In the genomic region with DNA sequence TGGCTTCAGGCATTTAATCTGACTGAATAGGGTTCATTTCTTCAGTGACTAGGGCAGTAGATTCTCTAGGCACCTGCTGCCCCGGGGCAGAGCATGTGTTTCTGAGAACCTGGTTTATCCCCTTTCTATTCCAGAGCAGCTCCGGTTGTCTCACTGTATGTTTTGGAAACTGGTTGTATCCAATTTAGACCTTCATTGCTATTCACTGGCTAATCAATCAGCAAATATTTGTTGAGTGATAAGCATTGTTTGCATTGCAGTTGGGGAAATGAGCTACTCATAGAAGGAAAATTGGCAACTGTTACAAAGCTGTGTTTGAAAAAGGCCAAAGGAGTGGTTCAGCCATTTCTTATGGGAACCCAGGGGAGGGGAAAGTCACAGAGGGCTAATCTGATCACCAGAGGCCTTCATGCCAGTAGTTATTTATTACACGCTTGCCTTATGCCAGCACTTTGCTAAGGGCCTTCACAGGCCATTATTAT, we compare ENCODE assay signal across 12 cellular contexts. TPM values are rescaled to one million over a fixed set of nuclear protein-coding genes. Genes with fewer than 3 reads are reported as not detected.
A peak's percentile ranks its signal among the peaks of the same experiment; 100 is the strongest.
DNase-seq lines count a peak whose midpoint lies in the region; ATAC-seq and TF ChIP-seq lines count a peak whose summit lies in the region.
"Had no signal": no experiment of that assay in that cellular context is flagged by ENCODE, and none has a peak within 500 bp of the region (broad histone marks: within the 10 kb centered on the region; RNA-seq: fewer than 3 reads in every experiment).

No MANE protein-coding gene starts in this region.

- H3K4me1 Mint-ChIP-seq in neural crest cell: peaks cover 10% of the 10 kb centered on the region

- no peak overlapping the region for H3K27ac Mint-ChIP-seq in neural crest cell (ENCODE audit: unreplicated experiment)
- H3K27ac Mint-ChIP-seq: activated CD4-positive, alpha-beta memory T cell treated with anti-CD3 and anti-CD28 coated beads for 36 hours had no signal

- H3K4me3 Mint-ChIP-seq in neural crest cell: peak overlapping the region; percentile 2
- H3K4me3 Mint-ChIP-seq: activated CD4-positive, alpha-beta memory T cell treated with anti-CD3 and anti-CD28 coated beads for 36 hours had no signal

- no peak for TF ChIP-seq CTCF in neural crest cell (conservative IDR thresholded peaks at IDR 0.05)
- TF ChIP-seq CTCF in GM13977 (IDR thresholded peaks at IDR 0.05; ENCODE audit: extremely low read depth, insufficient read depth, missing control alignments): no peak

- no peak overlapping the region for H3K27ac ChIP-seq in substantia nigra (ENCODE audit: low read depth, low read length, poor library complexity, severe bottlenecking)
- H3K27ac ChIP-seq: RWPE1 had no signal

- H3K9me3 Mint-ChIP-seq in neural crest cell: no peaks in the 10 kb centered on the region
- H3K9me3 Mint-ChIP-seq: activated CD4-positive, alpha-beta memory T cell treated with anti-CD3 and anti-CD28 coated beads for 36 hours; naive thymus-derived CD8-positive, alpha-beta T cell had no signal

- H3K36me3 Mint-ChIP-seq in neural crest cell (ENCODE audit: low read depth): no peaks in the 10 kb centered on the region
- H3K36me3 Mint-ChIP-seq: activated CD4-positive, alpha-beta memory T cell treated with anti-CD3 and anti-CD28 coated beads for 36 hours; naive thymus-derived CD8-positive, alpha-beta T cell had no signal

- DNase-seq in DMS153 treated with DMSO at 0.1 percent for 48 hours (lab: John Stamatoyannopoulos, UW; ENCODE audit: unreplicated experiment): peak; percentile 96
- peak; percentile 95 for DNase-seq in NCI-H2029 treated with DMSO at 0.1 percent for 48 hours (lab: John Stamatoyannopoulos, UW)
- peak; percentile 41 for DNase-seq in dermis blood vessel endothelial cell
- DNase-seq in neural crest cell (ENCODE audit: low read depth, low spot score): no peak
- no peak for DNase-seq in substantia nigra (lab: John Stamatoyannopoulos, UW)
- no peak for DNase-seq in GM13977 (ENCODE audit: low spot score)
- DNase-seq: activated CD4-positive, alpha-beta memory T cell treated with anti-CD3 and anti-CD28 coated beads for 36 hours; KG1; naive thymus-derived CD8-positive, alpha-beta T cell had no signal

- ATAC-seq in GM21529 (IDR thresholded peaks at IDR 0.05; ENCODE audit: unreplicated experiment) (no peak), HG03442 (IDR thresholded peaks at IDR 0.05; ENCODE audit: unreplicated experiment) (no peak)
- ATAC-seq: naive thymus-derived CD8-positive, alpha-beta T cell had no signal

- in situ Hi-C loops in GM13977 (cut with MboI; ENCODE audit: low pct_unique_long_range_greater_than_20kb, low sequenced_read_pairs, unreplicated experiment): no loop called here

- H3K27me3 Mint-ChIP-seq in neural crest cell (ENCODE audit: low read depth): peaks cover 15% of the 10 kb centered on the region
- H3K27me3 Mint-ChIP-seq: activated CD4-positive, alpha-beta memory T cell treated with anti-CD3 and anti-CD28 coated beads for 36 hours; naive thymus-derived CD8-positive, alpha-beta T cell had no signal

RNA-seq across cellular contexts. Expression of a gene that starts 2.9 kb away (rescaled TPM):
- total RNA-seq in dermis blood vessel endothelial cell (100 and 121 TPM in 2 replicates), neural crest cell (34.7 and 39.8 TPM in 2 replicates)

Comparison
In these comparisons a context has a peak if more than half of its experiments do, and no peak if none do; other contexts are left out.
1. DNase-seq: peak in DMS153 treated with DMSO at 0.1 percent for 48 hours (single experiment), NCI-H2029 treated with DMSO at 0.1 percent for 48 hours (single experiment) and dermis blood vessel endothelial cell (single experiment); none in neural crest cell (single experiment), substantia nigra (0 of 49) and GM13977 (single experiment).